17 cellular contexts compared by ENCODE assay signal in genomic region chr15:46442196-46442595, GRCh38.
DNase-seq lines count a peak whose midpoint lies in the region; FAIRE-seq and TF ChIP-seq lines count a peak whose summit lies in the region.
"Had no signal": no experiment of that assay in that cellular context is flagged by ENCODE, and none has a peak within 500 bp of the region (broad histone marks: within the 10 kb centered on the region; RNA-seq: fewer than 3 reads in every experiment).

No MANE protein-coding gene starts in this region.

- DNase-seq in ACHN, result peak; percentile 84
- peak; percentile 71 for DNase-seq in H4 (ENCODE audit: low spot score)
- DNase-seq in T1000 (lab: John Stamatoyannopoulos, UW), result peak; percentile 31
- peak; percentile 7 for DNase-seq in keratinocyte (ENCODE audit: low read depth, low spot score)
- no peak for DNase-seq in SHP77 (lab: John Stamatoyannopoulos, UW)
- DNase-seq in NCI-H1048 (lab: John Stamatoyannopoulos, UW), result no peak
- no peak for DNase-seq in cerebellar nuclear complex (lab: John Stamatoyannopoulos, UW)
- no peak for DNase-seq in KG1 (lab: John Stamatoyannopoulos, UW)
- DNase-seq: COR-L47, NCI-H146, NCI-H526, Peyer's patch, T-helper 1 cell, transverse colon had no signal

- peaks cover 6% of the 10 kb centered on the region for H3K4me1 ChIP-seq in keratinocyte (ENCODE audit: control insufficient read depth, extremely low read depth, insufficient read depth, low read length)
- H3K4me1 ChIP-seq: adrenal gland, Peyer's patch, transverse colon had no signal

- H3K36me3 ChIP-seq in keratinocyte (ENCODE audit: control insufficient read depth in 2 of 2, extremely low read depth in 1 of 2, insufficient read depth in 2 of 2, low read length in 2 of 2), result no peaks in the 10 kb centered on the region
- H3K36me3 ChIP-seq: adrenal gland, Peyer's patch, transverse colon had no signal

- H4K20me1 ChIP-seq in keratinocyte (ENCODE audit: control insufficient read depth, extremely low read depth, insufficient read depth, low read length), result no peaks in the 10 kb centered on the region

- no peaks in the 10 kb centered on the region for H3K9me1 ChIP-seq in keratinocyte (ENCODE audit: control insufficient read depth, extremely low read depth, insufficient read depth, low read length)

- H3K27me3 ChIP-seq in keratinocyte (ENCODE audit: control insufficient read depth, extremely low read depth, insufficient read depth, low read length), result no peaks in the 10 kb centered on the region
- H3K27me3 ChIP-seq: adrenal gland, Peyer's patch, transverse colon had no signal

- no peaks in the 10 kb centered on the region for H3K79me2 ChIP-seq in keratinocyte (ENCODE audit: control insufficient read depth, insufficient read depth, low read length)

- in situ Hi-C loops in ACHN (cut with HindIII; ENCODE audit: low pct_ligation_motif_present, low pct_unique_long_range_greater_than_20kb, low sequenced_read_pairs), result no loop called here

- no peak for TF ChIP-seq CTCF in keratinocyte (optimal IDR thresholded peaks at IDR 0.05 in 1 of 3, IDR thresholded peaks at IDR 0.05 in 1 of 3, conservative IDR thresholded peaks at IDR 0.05 in 1 of 3; ENCODE audit: extremely low read depth in 1 of 3, insufficient read depth in 2 of 3, low read length in 3 of 3)

- H3K9ac ChIP-seq in keratinocyte (ENCODE audit: control insufficient read depth, extremely low read depth, insufficient read depth, low read length), result no peak overlapping the region

- no peak overlapping the region for H3K27ac ChIP-seq in keratinocyte (ENCODE audit: control insufficient read depth, insufficient read depth, low read length)
- H3K27ac ChIP-seq: adrenal gland, Peyer's patch, transverse colon had no signal

- no peak overlapping the region for H3K4me3 ChIP-seq in keratinocyte (ENCODE audit: control insufficient read depth in 2 of 3, extremely low read depth in 1 of 3, insufficient read depth in 2 of 3, low read depth in 1 of 3, low read length in 3 of 3)
- H3K4me3 ChIP-seq: adrenal gland, Peyer's patch, transverse colon had no signal

- no peaks in the 10 kb centered on the region for H3K9me3 ChIP-seq in keratinocyte (ENCODE audit: control insufficient read depth, low read depth, low read length)
- H3K9me3 ChIP-seq: adrenal gland, Peyer's patch, transverse colon had no signal

- H2AFZ ChIP-seq in keratinocyte (ENCODE audit: control insufficient read depth, low read length), result no peak overlapping the region

- no peak overlapping the region for H3K4me2 ChIP-seq in keratinocyte (ENCODE audit: control insufficient read depth, extremely low read depth, insufficient read depth, low read depth, low read length)

- dilution Hi-C loops in keratinocyte (cut with MboI; ENCODE audit: extremely low pct_ligation_motif_present, low sequenced_read_pairs), result no loop called here

- FAIRE-seq in keratinocyte (lab: Jason Lieb, UNC), result peak; percentile 59
- FAIRE-seq: colon, islet of Langerhans had no signal

Comparison
In these comparisons a context has a peak if more than half of its experiments do, and no peak if none do; other contexts are left out.
1. DNase-seq: peak in ACHN (single experiment), H4 (single experiment), T1000 (single experiment) and keratinocyte (single experiment); none in SHP77 (0 of 2), NCI-H1048 (single experiment), cerebellar nuclear complex (0 of 2) and KG1 (single experiment).